Comparison of ENCODE assay signal across 1 cellular context in the genomic region with DNA sequence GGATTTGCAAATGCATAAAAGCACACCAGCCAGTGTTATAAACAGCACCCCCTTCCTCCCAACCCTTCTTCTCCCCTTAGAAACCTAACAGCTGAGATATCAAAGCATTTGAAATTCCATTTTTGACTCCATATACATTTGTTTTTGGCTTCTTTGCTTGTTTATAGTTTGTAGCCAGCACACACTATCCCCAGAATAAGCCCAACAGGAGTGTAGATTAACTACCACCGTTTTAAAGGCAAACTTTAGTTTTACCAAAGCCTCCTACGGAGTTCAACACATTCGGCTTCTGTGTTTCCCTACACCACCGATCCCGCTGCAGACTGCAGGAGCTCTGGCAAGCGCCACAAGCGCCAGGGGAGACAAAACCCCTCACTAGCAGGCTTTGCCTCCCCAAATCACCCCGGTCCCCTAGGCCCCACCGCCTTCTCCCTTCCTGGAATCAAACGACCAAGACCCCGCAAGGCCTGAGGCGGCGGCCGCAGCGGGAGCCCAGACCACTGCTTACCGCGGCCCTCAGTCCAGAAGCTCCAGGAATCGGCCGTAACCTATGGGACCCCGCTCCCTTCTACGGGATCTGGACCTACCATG.
TF ChIP-seq lines count a peak whose summit lies in the region.

No MANE protein-coding gene starts in this region.

TF ChIP-seq in HepG2, 621 proteins besides CTCF, POLR2A, EP300 and RAD21 (continued from another document and continues in another):
- TF ChIP-seq ZNF441 (CRISPR knock-in tag; IDR thresholded peaks at IDR 0.05; ENCODE audit: borderline replicate concordance), result no peak
- no peak for TF ChIP-seq RAD51 (IDR thresholded peaks at IDR 0.05; ENCODE audit: borderline replicate concordance)
- TF ChIP-seq ZBTB42 (CRISPR knock-in tag; IDR thresholded peaks at IDR 0.05), result no peak; the same call in 1 of the 2 replicates
- no peak; the same call in none of the 2 replicates for TF ChIP-seq CCDC6 (CRISPR knock-in tag; IDR thresholded peaks at IDR 0.05)
- TF ChIP-seq PHF21A (CRISPR knock-in tag; IDR thresholded peaks at IDR 0.05), result 0 out of 2 replicates have a peak, but pooled peaks have one; percentile 17
- no peak for TF ChIP-seq ZNF260 (CRISPR knock-in tag; IDR thresholded peaks at IDR 0.05; ENCODE audit: borderline replicate concordance, low read depth)
- TF ChIP-seq SAP130 (CRISPR knock-in tag; IDR thresholded peaks at IDR 0.05; ENCODE audit: low read depth), result no peak
- TF ChIP-seq, protein P1, sequence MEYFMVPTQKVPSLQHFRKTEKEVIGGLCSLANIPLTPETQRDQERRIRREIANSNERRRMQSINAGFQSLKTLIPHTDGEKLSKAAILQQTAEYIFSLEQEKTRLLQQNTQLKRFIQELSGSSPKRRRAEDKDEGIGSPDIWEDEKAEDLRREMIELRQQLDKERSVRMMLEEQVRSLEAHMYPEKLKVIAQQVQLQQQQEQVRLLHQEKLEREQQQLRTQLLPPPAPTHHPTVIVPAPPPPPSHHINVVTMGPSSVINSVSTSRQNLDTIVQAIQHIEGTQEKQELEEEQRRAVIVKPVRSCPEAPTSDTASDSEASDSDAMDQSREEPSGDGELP (IDR thresholded peaks at IDR 0.05; ENCODE audit: borderline replicate concordance, low read depth), result no peak
- no peak for TF ChIP-seq ATM (IDR thresholded peaks at IDR 0.05; ENCODE audit: borderline replicate concordance)
- TF ChIP-seq POLR2AphosphoS2 (IDR thresholded peaks at IDR 0.05; ENCODE audit: low read depth, low read length), result no peak
- TF ChIP-seq, protein P2, sequence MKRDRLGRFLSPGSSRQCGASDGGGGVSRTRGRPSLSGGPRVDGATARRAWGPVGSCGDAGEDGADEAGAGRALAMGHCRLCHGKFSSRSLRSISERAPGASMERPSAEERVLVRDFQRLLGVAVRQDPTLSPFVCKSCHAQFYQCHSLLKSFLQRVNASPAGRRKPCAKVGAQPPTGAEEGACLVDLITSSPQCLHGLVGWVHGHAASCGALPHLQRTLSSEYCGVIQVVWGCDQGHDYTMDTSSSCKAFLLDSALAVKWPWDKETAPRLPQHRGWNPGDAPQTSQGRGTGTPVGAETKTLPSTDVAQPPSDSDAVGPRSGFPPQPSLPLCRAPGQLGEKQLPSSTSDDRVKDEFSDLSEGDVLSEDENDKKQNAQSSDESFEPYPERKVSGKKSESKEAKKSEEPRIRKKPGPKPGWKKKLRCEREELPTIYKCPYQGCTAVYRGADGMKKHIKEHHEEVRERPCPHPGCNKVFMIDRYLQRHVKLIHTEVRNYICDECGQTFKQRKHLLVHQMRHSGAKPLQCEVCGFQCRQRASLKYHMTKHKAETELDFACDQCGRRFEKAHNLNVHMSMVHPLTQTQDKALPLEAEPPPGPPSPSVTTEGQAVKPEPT (CRISPR knock-in tag; IDR thresholded peaks at IDR 0.05; ENCODE audit: low read depth), result peak; percentile 92; the same call in 1 of the 2 replicates
- TF ChIP-seq, protein P3, sequence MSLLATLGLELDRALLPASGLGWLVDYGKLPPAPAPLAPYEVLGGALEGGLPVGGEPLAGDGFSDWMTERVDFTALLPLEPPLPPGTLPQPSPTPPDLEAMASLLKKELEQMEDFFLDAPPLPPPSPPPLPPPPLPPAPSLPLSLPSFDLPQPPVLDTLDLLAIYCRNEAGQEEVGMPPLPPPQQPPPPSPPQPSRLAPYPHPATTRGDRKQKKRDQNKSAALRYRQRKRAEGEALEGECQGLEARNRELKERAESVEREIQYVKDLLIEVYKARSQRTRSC (CRISPR knock-in tag; IDR thresholded peaks at IDR 0.05; ENCODE audit: low read depth), result peak; percentile 31; the same call in 1 of the 2 replicates
- TF ChIP-seq ZNF274 (CRISPR knock-in tag; IDR thresholded peaks at IDR 0.05), result no peak
- no peak for TF ChIP-seq HOXA7 (CRISPR knock-in tag; IDR thresholded peaks at IDR 0.05)
- TF ChIP-seq ZNF720 (CRISPR knock-in tag; IDR thresholded peaks at IDR 0.05), result no peak
- no peak for TF ChIP-seq ATF1 (CRISPR knock-in tag; IDR thresholded peaks at IDR 0.05)
- TF ChIP-seq XRCC5 (optimal IDR thresholded peaks at IDR 0.05; ENCODE audit: low read length), result no peak
- TF ChIP-seq MIXL1 (CRISPR knock-in tag; IDR thresholded peaks at IDR 0.05), result no peak
- TF ChIP-seq KDM5A (IDR thresholded peaks at IDR 0.05; ENCODE audit: borderline replicate concordance, low read length), result peak; percentile 92; the same call in 1 of the 2 replicates
- TF ChIP-seq, protein P4, sequence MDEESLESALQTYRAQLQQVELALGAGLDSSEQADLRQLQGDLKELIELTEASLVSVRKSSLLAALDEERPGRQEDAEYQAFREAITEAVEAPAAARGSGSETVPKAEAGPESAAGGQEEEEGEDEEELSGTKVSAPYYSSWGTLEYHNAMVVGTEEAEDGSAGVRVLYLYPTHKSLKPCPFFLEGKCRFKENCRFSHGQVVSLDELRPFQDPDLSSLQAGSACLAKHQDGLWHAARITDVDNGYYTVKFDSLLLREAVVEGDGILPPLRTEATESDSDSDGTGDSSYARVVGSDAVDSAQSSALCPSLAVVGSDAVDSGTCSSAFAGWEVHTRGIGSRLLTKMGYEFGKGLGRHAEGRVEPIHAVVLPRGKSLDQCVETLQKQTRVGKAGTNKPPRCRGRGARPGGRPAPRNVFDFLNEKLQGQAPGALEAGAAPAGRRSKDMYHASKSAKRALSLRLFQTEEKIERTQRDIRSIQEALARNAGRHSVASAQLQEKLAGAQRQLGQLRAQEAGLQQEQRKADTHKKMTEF (CRISPR knock-in tag; IDR thresholded peaks at IDR 0.05), result no peak; the same call in 1 of the 2 replicates
- TF ChIP-seq, protein P5, sequence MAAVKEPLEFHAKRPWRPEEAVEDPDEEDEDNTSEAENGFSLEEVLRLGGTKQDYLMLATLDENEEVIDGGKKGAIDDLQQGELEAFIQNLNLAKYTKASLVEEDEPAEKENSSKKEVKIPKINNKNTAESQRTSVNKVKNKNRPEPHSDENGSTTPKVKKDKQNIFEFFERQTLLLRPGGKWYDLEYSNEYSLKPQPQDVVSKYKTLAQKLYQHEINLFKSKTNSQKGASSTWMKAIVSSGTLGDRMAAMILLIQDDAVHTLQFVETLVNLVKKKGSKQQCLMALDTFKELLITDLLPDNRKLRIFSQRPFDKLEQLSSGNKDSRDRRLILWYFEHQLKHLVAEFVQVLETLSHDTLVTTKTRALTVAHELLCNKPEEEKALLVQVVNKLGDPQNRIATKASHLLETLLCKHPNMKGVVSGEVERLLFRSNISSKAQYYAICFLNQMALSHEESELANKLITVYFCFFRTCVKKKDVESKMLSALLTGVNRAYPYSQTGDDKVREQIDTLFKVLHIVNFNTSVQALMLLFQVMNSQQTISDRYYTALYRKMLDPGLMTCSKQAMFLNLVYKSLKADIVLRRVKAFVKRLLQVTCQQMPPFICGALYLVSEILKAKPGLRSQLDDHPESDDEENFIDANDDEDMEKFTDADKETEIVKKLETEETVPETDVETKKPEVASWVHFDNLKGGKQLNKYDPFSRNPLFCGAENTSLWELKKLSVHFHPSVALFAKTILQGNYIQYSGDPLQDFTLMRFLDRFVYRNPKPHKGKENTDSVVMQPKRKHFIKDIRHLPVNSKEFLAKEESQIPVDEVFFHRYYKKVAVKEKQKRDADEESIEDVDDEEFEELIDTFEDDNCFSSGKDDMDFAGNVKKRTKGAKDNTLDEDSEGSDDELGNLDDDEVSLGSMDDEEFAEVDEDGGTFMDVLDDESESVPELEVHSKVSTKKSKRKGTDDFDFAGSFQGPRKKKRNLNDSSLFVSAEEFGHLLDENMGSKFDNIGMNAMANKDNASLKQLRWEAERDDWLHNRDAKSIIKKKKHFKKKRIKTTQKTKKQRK (IDR thresholded peaks at IDR 0.05; ENCODE audit: low read length), result no peak
- peak; percentile 29; the same call in 1 of the 2 replicates for TF ChIP-seq ZNF790 (CRISPR knock-in tag; IDR thresholded peaks at IDR 0.05; ENCODE audit: borderline replicate concordance)
- TF ChIP-seq, protein P6, sequence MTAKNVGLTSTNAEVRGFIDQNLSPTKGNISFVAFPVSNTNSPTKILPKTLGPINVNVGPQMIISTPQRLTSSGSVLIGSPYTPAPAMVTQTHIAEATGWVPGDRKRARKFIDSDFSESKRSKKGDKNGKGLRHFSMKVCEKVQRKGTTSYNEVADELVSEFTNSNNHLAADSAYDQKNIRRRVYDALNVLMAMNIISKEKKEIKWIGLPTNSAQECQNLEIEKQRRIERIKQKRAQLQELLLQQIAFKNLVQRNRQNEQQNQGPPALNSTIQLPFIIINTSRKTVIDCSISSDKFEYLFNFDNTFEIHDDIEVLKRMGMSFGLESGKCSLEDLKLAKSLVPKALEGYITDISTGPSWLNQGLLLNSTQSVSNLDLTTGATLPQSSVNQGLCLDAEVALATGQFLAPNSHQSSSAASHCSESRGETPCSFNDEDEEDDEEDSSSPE (CRISPR knock-in tag; IDR thresholded peaks at IDR 0.05), result no peak
- TF ChIP-seq ZNF138 (CRISPR knock-in tag; IDR thresholded peaks at IDR 0.05; ENCODE audit: low read depth), result no peak; the same call in 1 of the 2 replicates
- TF ChIP-seq, protein P7, sequence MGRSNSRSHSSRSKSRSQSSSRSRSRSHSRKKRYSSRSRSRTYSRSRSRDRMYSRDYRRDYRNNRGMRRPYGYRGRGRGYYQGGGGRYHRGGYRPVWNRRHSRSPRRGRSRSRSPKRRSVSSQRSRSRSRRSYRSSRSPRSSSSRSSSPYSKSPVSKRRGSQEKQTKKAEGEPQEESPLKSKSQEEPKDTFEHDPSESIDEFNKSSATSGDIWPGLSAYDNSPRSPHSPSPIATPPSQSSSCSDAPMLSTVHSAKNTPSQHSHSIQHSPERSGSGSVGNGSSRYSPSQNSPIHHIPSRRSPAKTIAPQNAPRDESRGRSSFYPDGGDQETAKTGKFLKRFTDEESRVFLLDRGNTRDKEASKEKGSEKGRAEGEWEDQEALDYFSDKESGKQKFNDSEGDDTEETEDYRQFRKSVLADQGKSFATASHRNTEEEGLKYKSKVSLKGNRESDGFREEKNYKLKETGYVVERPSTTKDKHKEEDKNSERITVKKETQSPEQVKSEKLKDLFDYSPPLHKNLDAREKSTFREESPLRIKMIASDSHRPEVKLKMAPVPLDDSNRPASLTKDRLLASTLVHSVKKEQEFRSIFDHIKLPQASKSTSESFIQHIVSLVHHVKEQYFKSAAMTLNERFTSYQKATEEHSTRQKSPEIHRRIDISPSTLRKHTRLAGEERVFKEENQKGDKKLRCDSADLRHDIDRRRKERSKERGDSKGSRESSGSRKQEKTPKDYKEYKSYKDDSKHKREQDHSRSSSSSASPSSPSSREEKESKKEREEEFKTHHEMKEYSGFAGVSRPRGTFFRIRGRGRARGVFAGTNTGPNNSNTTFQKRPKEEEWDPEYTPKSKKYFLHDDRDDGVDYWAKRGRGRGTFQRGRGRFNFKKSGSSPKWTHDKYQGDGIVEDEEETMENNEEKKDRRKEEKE (IDR thresholded peaks at IDR 0.05), result no peak
- TF ChIP-seq ZNF496 (CRISPR knock-in tag; IDR thresholded peaks at IDR 0.05; ENCODE audit: insufficient replicate concordance), result no peak
- TF ChIP-seq NFE2 (CRISPR knock-in tag; IDR thresholded peaks at IDR 0.05), result no peak
- TF ChIP-seq, protein P8, sequence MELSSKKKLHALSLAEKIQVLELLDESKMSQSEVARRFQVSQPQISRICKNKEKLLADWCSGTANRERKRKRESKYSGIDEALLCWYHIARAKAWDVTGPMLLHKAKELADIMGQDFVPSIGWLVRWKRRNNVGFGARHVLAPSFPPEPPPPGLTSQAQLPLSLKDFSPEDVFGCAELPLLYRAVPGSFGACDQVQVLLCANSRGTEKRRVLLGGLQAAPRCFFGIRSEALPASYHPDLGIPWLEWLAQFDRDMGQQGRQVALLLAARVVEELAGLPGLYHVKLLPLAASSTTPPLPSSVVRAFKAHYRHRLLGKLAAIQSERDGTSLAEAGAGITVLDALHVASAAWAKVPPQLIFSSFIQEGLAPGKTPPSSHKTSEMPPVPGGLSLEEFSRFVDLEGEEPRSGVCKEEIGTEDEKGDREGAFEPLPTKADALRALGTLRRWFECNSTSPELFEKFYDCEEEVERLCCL (CRISPR knock-in tag; IDR thresholded peaks at IDR 0.05; ENCODE audit: borderline replicate concordance), result no peak
- no peak for TF ChIP-seq PCBP2 (optimal IDR thresholded peaks at IDR 0.05; ENCODE audit: low read depth, low read length, poor library complexity, severe bottlenecking)
- TF ChIP-seq GATAD1 (CRISPR knock-in tag; IDR thresholded peaks at IDR 0.05), result no peak
- no peak for TF ChIP-seq DNMT1 (CRISPR knock-in tag; IDR thresholded peaks at IDR 0.05)
- no peak for TF ChIP-seq SOX6 (IDR thresholded peaks at IDR 0.05)
- 0 out of 2 replicates have a peak, but pooled peaks have one; percentile 28 for TF ChIP-seq SOX6 (CRISPR knock-in tag; IDR thresholded peaks at IDR 0.05)
- TF ChIP-seq ARHGAP35 (CRISPR knock-in tag; IDR thresholded peaks at IDR 0.05; ENCODE audit: borderline replicate concordance), result peak; percentile 82; the same call in 1 of the 2 replicates
- no peak for TF ChIP-seq HMGA1 (CRISPR knock-in tag; conservative IDR thresholded peaks at IDR 0.05)
- TF ChIP-seq, protein P9, sequence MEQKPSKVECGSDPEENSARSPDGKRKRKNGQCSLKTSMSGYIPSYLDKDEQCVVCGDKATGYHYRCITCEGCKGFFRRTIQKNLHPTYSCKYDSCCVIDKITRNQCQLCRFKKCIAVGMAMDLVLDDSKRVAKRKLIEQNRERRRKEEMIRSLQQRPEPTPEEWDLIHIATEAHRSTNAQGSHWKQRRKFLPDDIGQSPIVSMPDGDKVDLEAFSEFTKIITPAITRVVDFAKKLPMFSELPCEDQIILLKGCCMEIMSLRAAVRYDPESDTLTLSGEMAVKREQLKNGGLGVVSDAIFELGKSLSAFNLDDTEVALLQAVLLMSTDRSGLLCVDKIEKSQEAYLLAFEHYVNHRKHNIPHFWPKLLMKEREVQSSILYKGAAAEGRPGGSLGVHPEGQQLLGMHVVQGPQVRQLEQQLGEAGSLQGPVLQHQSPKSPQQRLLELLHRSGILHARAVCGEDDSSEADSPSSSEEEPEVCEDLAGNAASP (CRISPR knock-in tag; IDR thresholded peaks at IDR 0.05; ENCODE audit: borderline replicate concordance), result no peak
- TF ChIP-seq, protein P10, sequence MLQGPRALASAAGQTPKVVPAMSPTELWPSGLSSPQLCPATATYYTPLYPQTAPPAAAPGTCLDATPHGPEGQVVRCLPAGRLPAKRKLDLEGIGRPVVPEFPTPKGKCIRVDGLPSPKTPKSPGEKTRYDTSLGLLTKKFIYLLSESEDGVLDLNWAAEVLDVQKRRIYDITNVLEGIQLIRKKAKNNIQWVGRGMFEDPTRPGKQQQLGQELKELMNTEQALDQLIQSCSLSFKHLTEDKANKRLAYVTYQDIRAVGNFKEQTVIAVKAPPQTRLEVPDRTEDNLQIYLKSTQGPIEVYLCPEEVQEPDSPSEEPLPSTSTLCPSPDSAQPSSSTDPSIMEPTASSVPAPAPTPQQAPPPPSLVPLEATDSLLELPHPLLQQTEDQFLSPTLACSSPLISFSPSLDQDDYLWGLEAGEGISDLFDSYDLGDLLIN (CRISPR knock-in tag; IDR thresholded peaks at IDR 0.05; ENCODE audit: borderline replicate concordance), result no peak
- peak; percentile 40; the same call in 1 of the 2 replicates for TF ChIP-seq EEA1 (CRISPR knock-in tag; IDR thresholded peaks at IDR 0.05; ENCODE audit: borderline replicate concordance)
- TF ChIP-seq SALL1 (CRISPR knock-in tag; IDR thresholded peaks at IDR 0.05), result no peak
- TF ChIP-seq, protein P11, sequence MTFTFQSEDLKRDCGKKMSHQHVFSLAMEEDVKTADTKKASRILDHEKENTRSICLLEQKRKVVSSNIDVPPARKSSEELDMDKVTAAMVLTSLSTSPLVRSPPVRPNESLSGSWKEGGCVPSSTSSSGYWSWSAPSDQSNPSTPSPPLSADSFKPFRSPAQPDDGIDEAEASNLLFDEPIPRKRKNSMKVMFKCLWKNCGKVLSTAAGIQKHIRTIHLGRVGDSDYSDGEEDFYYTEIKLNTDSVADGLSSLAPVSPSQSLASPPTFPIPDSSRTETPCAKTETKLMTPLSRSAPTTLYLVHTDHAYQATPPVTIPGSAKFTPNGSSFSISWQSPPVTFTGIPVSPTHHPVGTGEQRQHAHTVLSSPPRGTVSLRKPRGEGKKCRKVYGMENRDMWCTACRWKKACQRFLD (CRISPR knock-in tag; IDR thresholded peaks at IDR 0.05; ENCODE audit: borderline replicate concordance), result peak; percentile 76; the same call in 1 of the 2 replicates
- no peak for TF ChIP-seq ZFP62 (CRISPR knock-in tag; IDR thresholded peaks at IDR 0.05)
